9 cellular contexts compared by ENCODE assay signal in the genomic region with DNA sequence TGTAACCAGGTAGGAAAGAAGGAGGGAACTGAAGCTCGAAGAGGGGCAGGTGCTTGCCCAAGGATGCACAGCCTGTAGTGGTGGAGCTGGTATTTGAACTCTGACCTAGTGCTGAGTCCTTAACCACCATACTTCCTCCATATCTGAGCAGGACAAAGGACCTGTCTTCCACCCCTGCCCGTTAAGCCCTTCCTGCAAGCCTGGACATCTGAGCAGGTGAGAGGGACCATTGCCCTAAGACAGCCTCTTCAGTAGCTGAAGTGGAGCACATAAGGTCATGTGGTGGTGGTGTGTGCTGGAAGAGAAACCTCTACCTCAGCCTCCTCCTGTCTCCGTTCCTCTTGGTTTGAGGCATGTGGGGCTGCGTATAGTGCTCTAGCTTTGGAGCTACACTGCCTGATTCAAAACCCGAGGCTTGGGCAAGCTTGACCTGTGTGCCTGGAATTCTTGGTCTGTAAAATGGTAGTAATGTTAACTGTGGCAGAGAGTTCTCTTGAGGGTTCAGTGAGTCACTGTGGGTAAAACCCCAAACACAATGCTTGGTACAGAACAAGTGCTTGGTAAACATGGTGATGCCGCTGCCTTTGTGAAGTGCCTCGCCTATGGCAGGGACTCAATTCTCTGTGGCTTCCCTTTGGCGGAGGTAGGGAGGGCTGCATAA. TPM values are rescaled to one million over a fixed set of nuclear protein-coding genes. Genes with fewer than 3 reads are reported as not detected.
DNase-seq lines count a peak whose midpoint lies in the region; ATAC-seq and TF ChIP-seq lines count a peak whose summit lies in the region.
"Had no signal": no experiment of that assay in that cellular context is flagged by ENCODE, and none has a peak within 500 bp of the region (broad histone marks: within the 10 kb centered on the region; RNA-seq: fewer than 3 reads in every experiment).

No MANE protein-coding gene starts in this region.

- H3K9me3 ChIP-seq in psoas muscle: no peaks in the 10 kb centered on the region
- H3K9me3 ChIP-seq: pancreas had no signal

- H3K36me3 ChIP-seq in psoas muscle (ENCODE audit: insufficient read depth in 1 of 2, low read depth in 1 of 2): peaks cover 0 to 6% of the 10 kb centered on the region in 2 donors
- H3K36me3 ChIP-seq: pancreas had no signal

- intact Hi-C loops in psoas muscle (cut with DNase I): no loop called here

- no peak for TF ChIP-seq CTCF in psoas muscle (IDR thresholded peaks at IDR 0.05)

- WGBS in psoas muscle, 3 donors: 91 to 94% (median 93%) methylated on average over 8 of the region's 8 CpGs

- no peak overlapping the region for H3K27ac ChIP-seq in psoas muscle
- H3K27ac ChIP-seq: pancreas had no signal

- DNase-seq in NCI-H748 (lab: John Stamatoyannopoulos, UW; ENCODE audit: unreplicated experiment): peak; percentile 46
- no peak for DNase-seq in NCI-H748 treated with DMSO at 0.1 percent for 48 hours (lab: John Stamatoyannopoulos, UW)
- peak in 4 of 5 donors; percentile 19 to 80 (median 32) for DNase-seq in T-helper 1 cell
- DNase-seq in astrocyte of the hippocampus (ENCODE audit: low read depth, low spot score): peak; percentile 96
- DNase-seq in stimulated activated CD4-positive, alpha-beta T cell treated with anti-CD3 and anti-CD28 coated beads, Interleukin-12 subunit alpha, Interleukin-12 subunit beta, amount 100 ng/mL, for 24 hours (ENCODE audit: low read depth in 2 of 2): peak; percentile 36 to 52
- no peak for DNase-seq in psoas muscle
- DNase-seq in occipital lobe (lab: John Stamatoyannopoulos, UW): no peak
- DNase-seq in NCI-H146 treated with DMSO at 0.1 percent for 48 hours (lab: John Stamatoyannopoulos, UW; ENCODE audit: unreplicated experiment): no peak
- DNase-seq: pancreas had no signal

- H3K27me3 ChIP-seq in psoas muscle (ENCODE audit: insufficient read depth in 3 of 3, low read length in 2 of 3): no peaks in the 10 kb centered on the region
- H3K27me3 ChIP-seq: pancreas had no signal

- no peak for ATAC-seq in psoas muscle

- H3K4me3 ChIP-seq in psoas muscle: no peak overlapping the region
- H3K4me3 ChIP-seq: pancreas had no signal

- H3K4me1 ChIP-seq in psoas muscle: peaks cover 18% of the 10 kb centered on the region

RNA-seq across cellular contexts. Expression of gene GALNT10, which starts 7.4 kb away (rescaled TPM):
- total RNA-seq in psoas muscle: 1 to 10 TPM; 5.2 to 9.9 (median 7.8) TPM
- 1 to 10 TPM; 4.2 to 8.3 (median 6.8) TPM for polyA plus RNA-seq in psoas muscle
- 10.1 TPM for total RNA-seq in occipital lobe

Comparison
In these comparisons a context has a peak if more than half of its experiments do, and no peak if none do; other contexts are left out.
1. DNase-seq: peak in NCI-H748 (single experiment), T-helper 1 cell (4 of 5), astrocyte of the hippocampus (single experiment) and stimulated activated CD4-positive, alpha-beta T cell treated with anti-CD3 and anti-CD28 coated beads, Interleukin-12 subunit alpha, Interleukin-12 subunit beta, amount 100 ng/mL, for 24 hours (2 of 2); none in NCI-H748 treated with DMSO at 0.1 percent for 48 hours (single experiment), psoas muscle (0 of 2), occipital lobe (single experiment) and NCI-H146 treated with DMSO at 0.1 percent for 48 hours (single experiment).